Comparison of ENCODE assay signal across 26 cellular contexts in genomic region chr16:16182918-16183317, GRCh38. TPM values are rescaled to one million over a fixed set of nuclear protein-coding genes. Genes with fewer than 3 reads are reported as not detected.
"Had no signal": no experiment of that assay in that cellular context is flagged by ENCODE, and none has a peak within 500 bp of the region (broad histone marks: within the 10 kb centered on the region; RNA-seq: fewer than 3 reads in every experiment).

No MANE protein-coding gene starts in this region.

- H3K79me2 ChIP-seq: hepatocyte had no signal

- H2AFZ ChIP-seq: hepatocyte had no signal

- H3K4me1 ChIP-seq: esophagus muscularis mucosa, foreskin keratinocyte, gastrocnemius medialis, heart right ventricle had no signal

- H3K9me3 ChIP-seq: esophagus muscularis mucosa, gastrocnemius medialis, heart right ventricle had no signal

- H3K36me3 ChIP-seq: brain microvascular endothelial cell, esophagus muscularis mucosa, heart right ventricle had no signal

- DNase-seq: activated CD4-positive, alpha-beta memory T cell treated with anti-CD3 and anti-CD28 coated beads for 36 hours; activated CD4-positive, alpha-beta T cell treated with anti-CD3 and anti-CD28 coated beads, Interleukin-2, amount 10 ng/mL, durations not matched to agents 24 days and 14 days; activated CD4-positive, CD25-positive, alpha-beta regulatory T cell; activated CD4-positive, CD25-positive, alpha-beta regulatory T cell treated with anti-CD3 and anti-CD28 coated beads, Interleukin-2, amount 50 U/mL, for 72 hours; activated effector memory CD4-positive, alpha-beta T cell treated with Interleukin-2 at 50 U/mL for 16 hours; activated gamma-delta T cell treated with Interleukin-2 at 50 U/mL for 16 hours; activated naive CD4-positive, alpha-beta T cell treated with anti-CD3 and anti-CD28 coated beads, Interleukin-2, amount 50 U/mL, for 16 hours; activated naive CD4-positive, alpha-beta T cell treated with Interleukin-2 at 50 U/mL for 16 hours; activated T-cell treated with anti-CD3 and anti-CD28 coated beads, Interleukin-2, amount 50 U/mL, for 4 hours; amniotic stem cell; anterior cingulate cortex; brain microvascular endothelial cell; cortex of kidney; effector CD4-positive, alpha-beta T cell; effector memory CD8-positive, alpha-beta T cell; erythroblast; foreskin keratinocyte; gastrocnemius medialis; heart right ventricle; T-helper 2 cell had no signal

- H3K4me3 ChIP-seq: esophagus muscularis mucosa, gastrocnemius medialis, heart right ventricle, hepatocyte had no signal

- ATAC-seq: activated CD4-positive, alpha-beta T cell treated with anti-CD3 and anti-CD28 coated beads for 36 hours; activated T-cell treated with anti-CD3 and anti-CD28 coated beads, Interleukin-2, amount 50 U/mL, for 4 hours; activated T-helper 17 cell treated with anti-CD3 and anti-CD28 coated beads, Interleukin-2, amount 50 U/mL, for 72 hours; effector memory CD8-positive, alpha-beta T cell; foreskin keratinocyte; gastrocnemius medialis had no signal

- H3K4me2 ChIP-seq: hepatocyte had no signal

- FAIRE-seq: astrocyte, colon had no signal

- H3K27me3 ChIP-seq: brain microvascular endothelial cell, esophagus muscularis mucosa, foreskin keratinocyte, gastrocnemius medialis, heart right ventricle, hepatocyte had no signal

- H3K27ac ChIP-seq: brain microvascular endothelial cell, esophagus muscularis mucosa, foreskin keratinocyte, gastrocnemius medialis, heart right ventricle, hepatocyte had no signal

RNA-seq across cellular contexts. Expression of gene ABCC6, which starts 40.4 kb away (rescaled TPM):
- total RNA-seq: activated CD4-positive, alpha-beta memory T cell treated with anti-CD3 and anti-CD28 coated beads for 36 hours; activated CD4-positive, alpha-beta T cell treated with anti-CD3 and anti-CD28 coated beads, Interleukin-2, amount 10 ng/mL, durations not matched to agents 24 days and 14 days; activated T-cell treated with anti-CD3 and anti-CD28 coated beads, Interleukin-2, amount 50 U/mL, for 4 hours; foreskin keratinocyte had no signal
